Comparison of ENCODE assay signal across 18 cellular contexts in genomic region chr12:28645436-28645835, GRCh38.
"Had no signal": no experiment of that assay in that cellular context is flagged by ENCODE, and none has a peak within 500 bp of the region (broad histone marks: within the 10 kb centered on the region; RNA-seq: fewer than 3 reads in every experiment).

No MANE protein-coding gene starts in this region.

- H3K27me3 ChIP-seq: MG63 had no signal

- DNase-seq: KBM-7, MG63, NCI-H1092, NCI-H1105 treated with DMSO at 0.1 percent for 48 hours, NCI-H1417 treated with DMSO at 0.1 percent for 48 hours, NCI-H146, NCI-H1694 treated with DMSO at 0.1 percent for 48 hours, NCI-H1930, NCI-H2081, NCI-H2107, NCI-H2227 treated with DMSO at 0.1 percent for 48 hours, NCI-H524, NCI-H526 treated with DMSO at 0.1 percent for 48 hours, NCI-H774, RPMI8226, SHP77, SK-N-SH had no signal

- H3K9ac ChIP-seq: SK-N-SH had no signal

- H3K4me2 ChIP-seq: SK-N-SH had no signal

- H3K27ac ChIP-seq: HL-60 had no signal

- H3K36me3 ChIP-seq: MG63 had no signal

- H3K4me3 ChIP-seq: MG63 had no signal

- H3K9me3 ChIP-seq: MG63, SK-N-SH had no signal
